10 cellular contexts compared by ENCODE assay signal in the genomic region with DNA sequence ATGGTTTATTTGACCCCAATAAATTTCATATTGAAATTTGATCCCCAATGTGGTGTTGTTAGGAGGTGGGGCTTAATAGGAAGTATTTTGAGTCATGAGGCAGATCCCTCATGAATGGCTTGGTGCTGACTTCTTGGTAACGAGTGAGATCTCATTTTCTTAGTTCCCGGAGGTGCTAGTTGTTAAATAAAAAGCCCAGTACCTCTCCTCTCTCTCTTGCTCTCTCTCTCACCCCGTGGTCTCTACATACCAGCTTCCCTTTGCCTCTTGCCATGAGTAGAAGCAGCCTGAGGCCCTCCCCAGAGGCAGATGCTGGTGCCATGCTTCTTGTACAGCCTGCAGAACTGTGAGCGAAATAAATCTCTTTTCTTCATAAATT. TPM values are rescaled to one million over a fixed set of nuclear protein-coding genes. Genes with fewer than 3 reads are reported as not detected.
DNase-seq lines count a peak whose midpoint lies in the region; ATAC-seq lines count a peak whose summit lies in the region.
"Had no signal": no experiment of that assay in that cellular context is flagged by ENCODE, and none has a peak within 500 bp of the region (broad histone marks: within the 10 kb centered on the region; RNA-seq: fewer than 3 reads in every experiment).

No MANE protein-coding gene starts in this region.

- peak; percentile 71 for ATAC-seq in activated CD8-positive, alpha-beta memory T cell treated with anti-CD3 and anti-CD28 coated beads, Interleukin-2, amount 10 ng/mL, durations not matched to agents 7 days and 5 days
- ATAC-seq in HG02642 (IDR thresholded peaks at IDR 0.05; ENCODE audit: poor library complexity, unreplicated experiment) = peak; percentile 40
- peak; percentile 72 for ATAC-seq in stimulated activated effector memory CD8-positive, alpha-beta T cell treated with anti-CD3 and anti-CD28 coated beads, Interleukin-12 subunit alpha, Interleukin-12 subunit beta, amount 100 ng/mL, for 72 hours
- ATAC-seq in GM21786 (IDR thresholded peaks at IDR 0.05; ENCODE audit: unreplicated experiment) = no peak

- H3K27ac Mint-ChIP-seq in activated CD8-positive, alpha-beta memory T cell treated with anti-CD3 and anti-CD28 coated beads, Interleukin-2, amount 10 ng/mL, durations not matched to agents 7 days and 5 days = peak overlapping the region; percentile 77
- H3K27ac Mint-ChIP-seq in T-helper 2 cell treated with Interferon-gamma antibody and Interleukin-4, amounts not matched to agents 5 μg/mL and 100 μg/mL, for 36 hours = peak overlapping the region; percentile 67
- H3K27ac Mint-ChIP-seq in stimulated activated effector memory CD8-positive, alpha-beta T cell treated with anti-CD3 and anti-CD28 coated beads, Interleukin-12 subunit alpha, Interleukin-12 subunit beta, amount 100 ng/mL, for 72 hours = peak overlapping the region; percentile 54

- no peaks in the 10 kb centered on the region for H3K27me3 Mint-ChIP-seq in activated CD8-positive, alpha-beta memory T cell treated with anti-CD3 and anti-CD28 coated beads, Interleukin-2, amount 10 ng/mL, durations not matched to agents 7 days and 5 days
- no peaks in the 10 kb centered on the region for H3K27me3 Mint-ChIP-seq in T-helper 2 cell treated with Interferon-gamma antibody and Interleukin-4, amounts not matched to agents 5 μg/mL and 100 μg/mL, for 36 hours (ENCODE audit: low read depth)

- H3K9me3 Mint-ChIP-seq in activated CD8-positive, alpha-beta memory T cell treated with anti-CD3 and anti-CD28 coated beads, Interleukin-2, amount 10 ng/mL, durations not matched to agents 7 days and 5 days (ENCODE audit: low read depth) = peaks cover 3% of the 10 kb centered on the region
- peaks cover 7% of the 10 kb centered on the region for H3K9me3 Mint-ChIP-seq in T-helper 2 cell treated with Interferon-gamma antibody and Interleukin-4, amounts not matched to agents 5 μg/mL and 100 μg/mL, for 36 hours
- H3K9me3 Mint-ChIP-seq in stimulated activated effector memory CD8-positive, alpha-beta T cell treated with anti-CD3 and anti-CD28 coated beads, Interleukin-12 subunit alpha, Interleukin-12 subunit beta, amount 100 ng/mL, for 72 hours = no peaks in the 10 kb centered on the region

- H3K4me1 Mint-ChIP-seq in activated CD8-positive, alpha-beta memory T cell treated with anti-CD3 and anti-CD28 coated beads, Interleukin-2, amount 10 ng/mL, durations not matched to agents 7 days and 5 days = peaks cover 34% of the 10 kb centered on the region
- peaks cover 32% of the 10 kb centered on the region for H3K4me1 Mint-ChIP-seq in T-helper 2 cell treated with Interferon-gamma antibody and Interleukin-4, amounts not matched to agents 5 μg/mL and 100 μg/mL, for 36 hours (ENCODE audit: low read depth)
- H3K4me1 Mint-ChIP-seq in stimulated activated effector memory CD8-positive, alpha-beta T cell treated with anti-CD3 and anti-CD28 coated beads, Interleukin-12 subunit alpha, Interleukin-12 subunit beta, amount 100 ng/mL, for 72 hours = peaks cover 37% of the 10 kb centered on the region

- peak; percentile 45 for DNase-seq in activated CD8-positive, alpha-beta memory T cell treated with anti-CD3 and anti-CD28 coated beads, Interleukin-2, amount 10 ng/mL, durations not matched to agents 7 days and 5 days
- DNase-seq in activated CD8-positive, alpha-beta memory T cell treated with anti-CD3 and anti-CD28 coated beads, Interleukin-2, amount 50 U/mL, for 4 hours = no peak
- DNase-seq in T-helper 2 cell treated with Interferon-gamma antibody and Interleukin-4, amounts not matched to agents 5 μg/mL and 100 μg/mL, for 36 hours (ENCODE audit: low spot score) = no peak
- DNase-seq in stimulated activated effector memory CD8-positive, alpha-beta T cell treated with anti-CD3 and anti-CD28 coated beads, Interleukin-12 subunit alpha, Interleukin-12 subunit beta, amount 100 ng/mL, for 72 hours (ENCODE audit: low spot score in 2 of 2) = no peak
- DNase-seq in MV-4-11 (lab: John Stamatoyannopoulos, UW) (no peak), NCI-H2171 treated with DMSO at 0.1 percent for 48 hours (lab: John Stamatoyannopoulos, UW) (no peak)
- DNase-seq: midbrain, NCI-H1694 had no signal

- CTCF ChIA-PET in activated CD8-positive, alpha-beta memory T cell treated with anti-CD3 and anti-CD28 coated beads, Interleukin-2, amount 10 ng/mL, durations not matched to agents 7 days and 5 days (lab: Charles Lee) = interaction anchor here (0.5 to 2.8 kb wide), 9 partner anchors 8 to 224 kb away, joined by 3 to 12 read pairs (median 3); no protein-coding TSS in a partner anchor

- H3K36me3 Mint-ChIP-seq in activated CD8-positive, alpha-beta memory T cell treated with anti-CD3 and anti-CD28 coated beads, Interleukin-2, amount 10 ng/mL, durations not matched to agents 7 days and 5 days = peaks cover 45% of the 10 kb centered on the region
- H3K36me3 Mint-ChIP-seq in T-helper 2 cell treated with Interferon-gamma antibody and Interleukin-4, amounts not matched to agents 5 μg/mL and 100 μg/mL, for 36 hours (ENCODE audit: low read depth) = peaks cover 48% of the 10 kb centered on the region
- H3K36me3 Mint-ChIP-seq in stimulated activated effector memory CD8-positive, alpha-beta T cell treated with anti-CD3 and anti-CD28 coated beads, Interleukin-12 subunit alpha, Interleukin-12 subunit beta, amount 100 ng/mL, for 72 hours = no peaks in the 10 kb centered on the region

- H3K4me3 Mint-ChIP-seq in activated CD8-positive, alpha-beta memory T cell treated with anti-CD3 and anti-CD28 coated beads, Interleukin-2, amount 10 ng/mL, durations not matched to agents 7 days and 5 days = peak overlapping the region; percentile 41
- peak overlapping the region; percentile 53 for H3K4me3 Mint-ChIP-seq in T-helper 2 cell treated with Interferon-gamma antibody and Interleukin-4, amounts not matched to agents 5 μg/mL and 100 μg/mL, for 36 hours
- H3K4me3 Mint-ChIP-seq in stimulated activated effector memory CD8-positive, alpha-beta T cell treated with anti-CD3 and anti-CD28 coated beads, Interleukin-12 subunit alpha, Interleukin-12 subunit beta, amount 100 ng/mL, for 72 hours = peak overlapping the region; percentile 31

RNA-seq across cellular contexts. Expression of gene KATNAL1, which starts 39.4 kb away (rescaled TPM):
- 10 to 100 TPM; 24.6 to 38.2 TPM for total RNA-seq in activated CD8-positive, alpha-beta memory T cell treated with anti-CD3 and anti-CD28 coated beads, Interleukin-2, amount 10 ng/mL, durations not matched to agents 7 days and 5 days
